Comparison of ENCODE assay signal across 20 cellular contexts in genomic region chr12:96850676-96851075, GRCh38.
"Had no signal": no experiment of that assay in that cellular context is flagged by ENCODE, and none has a peak within 500 bp of the region (broad histone marks: within the 10 kb centered on the region; RNA-seq: fewer than 3 reads in every experiment).

No MANE protein-coding gene starts in this region.

- H3K9me3 Mint-ChIP-seq: memory B cell; natural killer cell treated with Interleukin-12 subunit alpha and Interleukin-12 subunit beta and Interleukin-15 and Interleukin-18, amount 100 ng/mL, for 72 hours had no signal

- DNase-seq: cortex of kidney; dorsolateral prefrontal cortex; effector CD8-positive, alpha-beta T cell; islet precursor cell; left ventricle myocardium inferior; lower lobe of right lung; midbrain; psoas muscle; spleen; stimulated activated CD4-positive, alpha-beta T cell treated with anti-CD3 and anti-CD28 coated beads, Interleukin-15, amount 100 ng/mL, for 24 hours; stimulated activated CD4-positive, alpha-beta T cell treated with anti-CD3 and anti-CD28 coated beads, Interleukin-1b, Interleukin-23, amount 100 ng/mL, for 48 hours; stimulated activated CD4-positive, alpha-beta T cell treated with anti-CD3 and anti-CD28 coated beads, Interleukin-4, amount 100 ng/mL, for 24 hours; stimulated activated naive CD8-positive, alpha-beta T cell treated with anti-CD3 and anti-CD28 coated beads, Interleukin-15, amount 100 ng/mL, for 72 hours; testis; upper lobe of right lung had no signal

- H3K4me3 Mint-ChIP-seq: memory B cell; natural killer cell treated with Interleukin-12 subunit alpha and Interleukin-12 subunit beta and Interleukin-15 and Interleukin-18, amount 100 ng/mL, for 72 hours; stimulated activated memory B cell treated with anti-CD40 and anti-IgM and Interleukin-4, amounts not matched to agents 10 μg/mL and 1 μg/mL and 100 μg/mL, for 72 hours; stimulated activated naive CD8-positive, alpha-beta T cell treated with anti-CD3 and anti-CD28 coated beads, Interleukin-15, amount 100 ng/mL, for 72 hours had no signal

- H3K27ac Mint-ChIP-seq: memory B cell; natural killer cell treated with Interleukin-12 subunit alpha and Interleukin-12 subunit beta and Interleukin-15 and Interleukin-18, amount 100 ng/mL, for 72 hours; stimulated activated memory B cell treated with anti-CD40 and anti-IgM and Interleukin-4, amounts not matched to agents 10 μg/mL and 1 μg/mL and 100 μg/mL, for 72 hours; stimulated activated naive CD8-positive, alpha-beta T cell treated with anti-CD3 and anti-CD28 coated beads, Interleukin-15, amount 100 ng/mL, for 72 hours had no signal

- H3K36me3 Mint-ChIP-seq: memory B cell; natural killer cell treated with Interleukin-12 subunit alpha and Interleukin-12 subunit beta and Interleukin-15 and Interleukin-18, amount 100 ng/mL, for 72 hours; stimulated activated memory B cell treated with anti-CD40 and anti-IgM and Interleukin-4, amounts not matched to agents 10 μg/mL and 1 μg/mL and 100 μg/mL, for 72 hours had no signal

- H3K4me1 Mint-ChIP-seq: memory B cell; stimulated activated memory B cell treated with anti-CD40 and anti-IgM and Interleukin-4, amounts not matched to agents 10 μg/mL and 1 μg/mL and 100 μg/mL, for 72 hours; stimulated activated naive CD8-positive, alpha-beta T cell treated with anti-CD3 and anti-CD28 coated beads, Interleukin-15, amount 100 ng/mL, for 72 hours had no signal

- ATAC-seq: esophagus mucosa; lower lobe of right lung; natural killer cell treated with Interleukin-12 subunit alpha and Interleukin-12 subunit beta and Interleukin-15 and Interleukin-18, amount 100 ng/mL, for 72 hours; psoas muscle; sciatic nerve; stimulated activated memory B cell treated with anti-CD40 and anti-IgM and Interleukin-4, amounts not matched to agents 10 μg/mL and 1 μg/mL and 100 μg/mL, for 72 hours; stimulated activated naive CD8-positive, alpha-beta T cell treated with anti-CD3 and anti-CD28 coated beads, Interleukin-15, amount 100 ng/mL, for 72 hours; upper lobe of right lung had no signal
